Comparison of ENCODE assay signal across 1 cellular context in the genomic region with DNA sequence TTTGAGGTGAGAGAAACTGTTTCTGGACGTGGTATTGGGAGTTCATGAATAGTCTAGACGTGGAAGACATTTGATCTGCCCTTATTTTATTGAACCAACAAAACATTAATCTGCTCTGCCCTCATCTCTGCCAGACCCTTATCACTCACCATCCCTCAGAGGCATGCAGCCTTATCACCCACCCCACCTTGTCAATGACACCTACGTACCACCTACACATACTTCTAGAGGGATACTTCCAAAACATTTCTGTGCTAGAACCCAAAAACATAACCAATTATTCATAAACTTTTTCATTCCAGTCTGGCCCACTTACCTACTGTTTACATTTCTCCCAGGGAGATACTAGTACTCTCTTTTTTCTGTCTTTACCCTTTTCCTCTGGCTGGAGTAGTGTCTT.
TF ChIP-seq lines count a peak whose summit lies in the region.

No MANE protein-coding gene starts in this region.

TF ChIP-seq in A549, 52 proteins besides CTCF, POLR2A, EP300 and RAD21 (continued from another document):
- TF ChIP-seq PBX3 (IDR thresholded peaks at IDR 0.05) (no peak), JUNB (IDR thresholded peaks at IDR 0.05) (no peak), ZC3H11A (IDR thresholded peaks at IDR 0.05) (no peak), FOSL2 (IDR thresholded peaks at IDR 0.05) (no peak), FOSL2 (CRISPR knock-in tag; IDR thresholded peaks at IDR 0.05) (no peak), SMC3 (IDR thresholded peaks at IDR 0.05) (no peak), HOXB13 (CRISPR knock-in tag; IDR thresholded peaks at IDR 0.05; ENCODE audit: low read depth) (no peak), CHD4 (IDR thresholded peaks at IDR 0.05; ENCODE audit: borderline replicate concordance) (no peak)
